In genomic region chr22:41501209-41501608, GRCh38 we compare ENCODE assay signal across 11 cellular contexts. TPM values are rescaled to one million over a fixed set of nuclear protein-coding genes. Genes with fewer than 3 reads are reported as not detected.
DNase-seq lines count a peak whose midpoint lies in the region; ATAC-seq and TF ChIP-seq lines count a peak whose summit lies in the region.
"Had no signal": no experiment of that assay in that cellular context is flagged by ENCODE, and none has a peak within 500 bp of the region (broad histone marks: within the 10 kb centered on the region; RNA-seq: fewer than 3 reads in every experiment).

No MANE protein-coding gene starts in this region.

- H3K36me3 Mint-ChIP-seq in activated CD4-positive, alpha-beta T cell treated with anti-CD3 and anti-CD28 coated beads for 36 hours (ENCODE audit: low read depth): peaks cover 25% of the 10 kb centered on the region

- no peak overlapping the region for H3K27ac Mint-ChIP-seq in activated CD4-positive, alpha-beta T cell treated with anti-CD3 and anti-CD28 coated beads for 36 hours
- H3K27ac Mint-ChIP-seq: dendritic cell treated with granulocyte-macrophage colony-stimulating factor and Interleukin-4, amounts not matched to agents 40 ng/mL and 50 ng/mL, for 4 days had no signal

- CTCF ChIA-PET in activated CD4-positive, alpha-beta T cell treated with anti-CD3 and anti-CD28 coated beads for 36 hours (lab: Charles Lee): interaction anchor here (0.6 to 3.3 kb wide), 6 partner anchors 24 to 518 kb away, joined by 3 to 32 read pairs (median 4); no protein-coding TSS in a partner anchor

- H3K27me3 ChIP-seq in dorsolateral prefrontal cortex: no peaks in the 10 kb centered on the region

- no peak overlapping the region for H3K4me3 ChIP-seq in dorsolateral prefrontal cortex
- H3K4me3 ChIP-seq: K562 had no signal

- peak; percentile 45 for DNase-seq in activated CD4-positive, alpha-beta T cell treated with anti-CD3 and anti-CD28 coated beads for 36 hours
- DNase-seq in activated CD4-positive, alpha-beta T cell treated with anti-CD3 and anti-CD28 coated beads for 4 hours: no peak
- peak; percentile 13 for DNase-seq in NCI-H1694 (lab: John Stamatoyannopoulos, UW)
- peak in 1 of 10 donors; percentile 43 for DNase-seq in dorsolateral prefrontal cortex
- peak; percentile 30 for DNase-seq in renal cortical epithelial cell (ENCODE audit: low read depth)
- no peak for DNase-seq in H4 (ENCODE audit: low spot score)

- peak in 51 of 56 donors; percentile 12 to 57 (median 39) for TF ChIP-seq CTCF in dorsolateral prefrontal cortex (IDR thresholded peaks at IDR 0.05 in 54 of 56, conservative IDR thresholded peaks at IDR 0.05 in 2 of 56; ENCODE audit: low read depth in 1 of 56, partially characterized antibody in 56 of 56)

- ATAC-seq in activated CD4-positive, alpha-beta T cell treated with anti-CD3 and anti-CD28 coated beads for 36 hours: peak; percentile 84
- no peak for ATAC-seq in HG03196 (IDR thresholded peaks at IDR 0.05; ENCODE audit: unreplicated experiment)
- ATAC-seq in GM19395 (IDR thresholded peaks at IDR 0.05; ENCODE audit: unreplicated experiment): no peak
- ATAC-seq: K562 had no signal

- intact Hi-C loops in activated CD4-positive, alpha-beta T cell treated with anti-CD3 and anti-CD28 coated beads for 36 hours (cut with DNase I, micrococcal nuclease): loop anchor here in 1 of 2 experiments (1.0 kb wide), 1 partner anchor 98 kb away; no protein-coding TSS in a partner anchor
- intact Hi-C loops in dorsolateral prefrontal cortex (cut with DNase I): loop anchor here in 1 of 2 donors (5.0 kb wide), 1 partner anchor 34 kb away; the partner anchor contains the start of genes ACO2 and PHF5A

- H3K4me3 Mint-ChIP-seq in activated CD4-positive, alpha-beta T cell treated with anti-CD3 and anti-CD28 coated beads for 36 hours: no peak overlapping the region
- H3K4me3 Mint-ChIP-seq: CD8-positive, alpha-beta memory T cell; dendritic cell treated with granulocyte-macrophage colony-stimulating factor and Interleukin-4, amounts not matched to agents 40 ng/mL and 50 ng/mL, for 4 days had no signal

- H3K27ac ChIP-seq in dorsolateral prefrontal cortex: peak overlapping the region in 55 of 59 donors; percentile 17 to 100 (median 89)

- H3K4me1 Mint-ChIP-seq in activated CD4-positive, alpha-beta T cell treated with anti-CD3 and anti-CD28 coated beads for 36 hours: no peaks in the 10 kb centered on the region

- no peaks in the 10 kb centered on the region for H3K9me3 Mint-ChIP-seq in activated CD4-positive, alpha-beta T cell treated with anti-CD3 and anti-CD28 coated beads for 36 hours (ENCODE audit: low read depth)
- H3K9me3 Mint-ChIP-seq: CD8-positive, alpha-beta memory T cell; dendritic cell treated with granulocyte-macrophage colony-stimulating factor and Interleukin-4, amounts not matched to agents 40 ng/mL and 50 ng/mL, for 4 days had no signal

- POLR2A ChIA-PET in activated CD4-positive, alpha-beta T cell treated with anti-CD3 and anti-CD28 coated beads for 36 hours (lab: Charles Lee): interaction anchor here (0.5 kb wide), 1 partner anchor 170 kb away, joined by 3 read pairs; no protein-coding TSS in a partner anchor

- no peaks in the 10 kb centered on the region for H3K27me3 Mint-ChIP-seq in activated CD4-positive, alpha-beta T cell treated with anti-CD3 and anti-CD28 coated beads for 36 hours
- H3K27me3 Mint-ChIP-seq: CD8-positive, alpha-beta memory T cell; dendritic cell treated with granulocyte-macrophage colony-stimulating factor and Interleukin-4, amounts not matched to agents 40 ng/mL and 50 ng/mL, for 4 days had no signal

RNA-seq across cellular contexts. Expression of gene ACO2, which starts 32.3 kb away (rescaled TPM):
- total RNA-seq in activated CD4-positive, alpha-beta T cell treated with anti-CD3 and anti-CD28 coated beads for 36 hours: 100 to 1,000 TPM in 1 of 2 experiments, 10 to 100 TPM in 1; 95.4 to 106 TPM
- total RNA-seq in dorsolateral prefrontal cortex: 100 to 1,000 TPM; 173 to 339 (median 261) TPM
- 54.2 and 141 TPM in 2 replicates for total RNA-seq in renal cortical epithelial cell
- 53.2 and 57.4 TPM in 2 replicates for total RNA-seq in H4 (2014; rRNA removed; shearing (Covaris generic))

RNA-seq across cellular contexts. Expression of gene PHF5A, which starts 32.7 kb away (rescaled TPM):
- 10 to 100 TPM; 54.5 to 61.1 TPM for total RNA-seq in activated CD4-positive, alpha-beta T cell treated with anti-CD3 and anti-CD28 coated beads for 36 hours
- 10 to 100 TPM; 10.3 to 36.8 (median 22.3) TPM for total RNA-seq in dorsolateral prefrontal cortex
- 39.6 and 78.3 TPM in 2 replicates for total RNA-seq in renal cortical epithelial cell
- total RNA-seq in H4 (2014; rRNA removed; shearing (Covaris generic)): 80.0 and 123 TPM in 2 replicates

RNA-seq across cellular contexts. Expression of gene POLR3H, which starts 43.1 kb away (rescaled TPM):
- total RNA-seq in activated CD4-positive, alpha-beta T cell treated with anti-CD3 and anti-CD28 coated beads for 36 hours: 10 to 100 TPM; 18.3 to 24.6 TPM
- 10 to 100 TPM; 47.5 to 93.1 (median 62.0) TPM for total RNA-seq in dorsolateral prefrontal cortex
- 17.4 and 38.8 TPM in 2 replicates for total RNA-seq in renal cortical epithelial cell
- 22.8 and 23.1 TPM in 2 replicates for total RNA-seq in H4 (2014; rRNA removed; shearing (Covaris generic))

RNA-seq across cellular contexts. Expression of gene TOB2, which starts 54.6 kb away (rescaled TPM):
- 10 to 100 TPM; 26.5 to 32.3 TPM for total RNA-seq in activated CD4-positive, alpha-beta T cell treated with anti-CD3 and anti-CD28 coated beads for 36 hours
- total RNA-seq in dorsolateral prefrontal cortex: 100 to 1,000 TPM in 4 of 120 experiments, 10 to 100 TPM in 116; 33.6 to 113 (median 52.3) TPM
- total RNA-seq in renal cortical epithelial cell: 12.2 and 35.9 TPM in 2 replicates
- total RNA-seq in H4 (2014; rRNA removed; shearing (Covaris generic)): 8.6 and 10.4 TPM in 2 replicates

RNA-seq across cellular contexts. Expression of gene CSDC2, which starts 59.6 kb away (rescaled TPM):
- not detected for total RNA-seq in activated CD4-positive, alpha-beta T cell treated with anti-CD3 and anti-CD28 coated beads for 36 hours
- total RNA-seq in dorsolateral prefrontal cortex (10 to 100 TPM in 111 of 120 experiments, 1 to 10 TPM in 9; 7.0 to 30.7 (median 15.7) TPM), renal cortical epithelial cell (0.69 and 3.2 TPM in 2 replicates)
- total RNA-seq in H4 (2014; rRNA removed; shearing (Covaris generic)): 0.14 TPM in 1 of 2 replicates, not detected in the other
- total RNA-seq: CD8-positive, alpha-beta memory T cell had no signal

Comparison
In these comparisons a context has a peak if more than half of its experiments do, and no peak if none do; other contexts are left out.
1. DNase-seq: peak in activated CD4-positive, alpha-beta T cell treated with anti-CD3 and anti-CD28 coated beads for 36 hours (single experiment), NCI-H1694 (single experiment) and renal cortical epithelial cell (single experiment); none in activated CD4-positive, alpha-beta T cell treated with anti-CD3 and anti-CD28 coated beads for 4 hours (0 of 2) and H4 (single experiment).